In genomic region chr13:44617648-44618047, GRCh38 we compare ENCODE assay signal across 26 cellular contexts.
"Had no signal": no experiment of that assay in that cellular context is flagged by ENCODE, and none has a peak within 500 bp of the region (broad histone marks: within the 10 kb centered on the region; RNA-seq: fewer than 3 reads in every experiment).

No MANE protein-coding gene starts in this region.

- H3K9me3 Mint-ChIP-seq: natural killer cell; stimulated activated effector memory CD8-positive, alpha-beta T cell treated with anti-CD3 and anti-CD28 coated beads, Interleukin-12 subunit alpha, Interleukin-12 subunit beta, amount 100 ng/mL, for 72 hours had no signal

- H3K4me1 Mint-ChIP-seq: immature natural killer cell; natural killer cell; stimulated activated effector memory CD8-positive, alpha-beta T cell treated with anti-CD3 and anti-CD28 coated beads, Interleukin-12 subunit alpha, Interleukin-12 subunit beta, amount 100 ng/mL, for 72 hours had no signal

- H3K27ac ChIP-seq: coronary artery, esophagus squamous epithelium, heart right ventricle, lower lobe of right lung, parathyroid adenoma, stomach, tibial artery, upper lobe of left lung had no signal

- H2AFZ ChIP-seq: parathyroid adenoma had no signal

- H3K4me1 ChIP-seq: esophagus squamous epithelium, lower lobe of right lung, parathyroid adenoma, stomach, upper lobe of left lung had no signal

- H3K4me3 Mint-ChIP-seq: immature natural killer cell; natural killer cell; stimulated activated effector memory CD8-positive, alpha-beta T cell treated with anti-CD3 and anti-CD28 coated beads, Interleukin-12 subunit alpha, Interleukin-12 subunit beta, amount 100 ng/mL, for 72 hours had no signal

- H3K36me3 ChIP-seq: esophagus squamous epithelium, heart right ventricle, lower lobe of right lung, stomach, tibial artery, upper lobe of left lung had no signal

- ATAC-seq: heart right ventricle; left ventricle myocardium superior; lower lobe of right lung; natural killer cell; sciatic nerve; stimulated activated effector memory CD8-positive, alpha-beta T cell treated with anti-CD3 and anti-CD28 coated beads, Interleukin-12 subunit alpha, Interleukin-12 subunit beta, amount 100 ng/mL, for 72 hours had no signal

- FAIRE-seq: endometrium, keratinocyte, urothelium cell line had no signal

- H3K9me3 ChIP-seq: esophagus squamous epithelium, heart right ventricle, lower lobe of right lung, stomach, tibial artery, upper lobe of left lung had no signal

- H3K27ac Mint-ChIP-seq: immature natural killer cell; natural killer cell; progenitor cell of endocrine pancreas; stimulated activated effector memory CD8-positive, alpha-beta T cell treated with anti-CD3 and anti-CD28 coated beads, Interleukin-12 subunit alpha, Interleukin-12 subunit beta, amount 100 ng/mL, for 72 hours had no signal

- H3K9ac ChIP-seq: parathyroid adenoma had no signal

- H3K36me3 Mint-ChIP-seq: immature natural killer cell; natural killer cell; stimulated activated effector memory CD8-positive, alpha-beta T cell treated with anti-CD3 and anti-CD28 coated beads, Interleukin-12 subunit alpha, Interleukin-12 subunit beta, amount 100 ng/mL, for 72 hours had no signal

- H3K4me3 ChIP-seq: coronary artery, esophagus squamous epithelium, heart right ventricle, lower lobe of right lung, stomach, tibial artery, upper lobe of left lung had no signal

- H3K27me3 Mint-ChIP-seq: progenitor cell of endocrine pancreas had no signal

- H3K79me2 ChIP-seq: parathyroid adenoma had no signal

- DNase-seq: dermis blood vessel endothelial cell; effector memory CD4-positive, alpha-beta T cell; erythroblast; esophagus squamous epithelium; foreskin melanocyte; glutamatergic neuron; heart right ventricle; hippocampal formation; immature natural killer cell; left ventricle myocardium superior; lower lobe of right lung; natural killer cell; stimulated activated CD4-positive, alpha-beta T cell treated with anti-CD3 and anti-CD28 coated beads, Interleukin-2, amount 100 ng/mL, for 24 hours; stimulated activated CD4-positive, alpha-beta T cell treated with anti-CD3 and anti-CD28 coated beads, Interleukin-4, amount 100 ng/mL, for 24 hours; stimulated activated naive CD4-positive, alpha-beta T cell treated with Interleukin-2 at 50 U/mL for 16 hours; stomach; tibial artery; upper lobe of left lung had no signal

- H3K27me3 ChIP-seq: heart right ventricle, stomach, tibial artery, upper lobe of left lung had no signal
